ENCODE assay signal across 17 cellular contexts in the genomic region with DNA sequence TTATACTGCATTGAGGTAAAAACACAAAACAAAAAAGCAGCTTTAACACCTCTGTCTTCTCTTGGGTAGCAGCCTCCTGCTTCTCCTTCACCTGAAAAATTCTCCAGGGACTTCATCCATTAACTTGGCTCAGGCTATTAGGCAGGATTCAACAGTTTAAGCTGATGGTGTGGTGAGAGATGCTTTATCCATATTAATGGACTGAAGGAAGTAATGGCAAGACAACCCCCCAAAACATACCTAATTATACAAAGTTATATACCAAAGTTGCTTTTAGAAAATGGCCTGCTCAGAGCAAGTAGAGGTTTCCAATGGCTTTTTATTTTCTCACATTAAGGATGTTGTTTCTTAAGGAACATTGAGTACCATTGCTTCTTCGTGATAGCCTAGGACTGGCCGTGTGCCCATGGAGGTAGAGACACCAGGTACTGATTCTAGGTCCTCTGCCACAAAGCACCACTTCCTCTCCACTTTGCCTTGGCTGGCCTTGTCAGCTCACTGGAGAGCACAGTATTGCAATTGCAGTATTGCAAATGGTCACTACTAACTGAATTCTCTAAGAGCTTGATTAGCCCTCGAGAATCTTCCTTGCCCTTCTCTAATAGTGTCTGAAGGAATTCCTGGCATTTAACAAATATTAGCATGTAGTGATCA. TPM values are rescaled to one million over a fixed set of nuclear protein-coding genes. Genes with fewer than 3 reads are reported as not detected.
DNase-seq lines count a peak whose midpoint lies in the region; ATAC-seq and TF ChIP-seq lines count a peak whose summit lies in the region.
"Had no signal": no experiment of that assay in that cellular context is flagged by ENCODE, and none has a peak within 500 bp of the region (broad histone marks: within the 10 kb centered on the region; RNA-seq: fewer than 3 reads in every experiment).

No MANE protein-coding gene starts in this region.

- no peak overlapping the region for H2BK120ac ChIP-seq in mesendoderm (ENCODE audit: low read depth, low read length)

- no peaks in the 10 kb centered on the region for H3K79me2 ChIP-seq in mesendoderm (ENCODE audit: control insufficient read depth, insufficient read depth, low read length)

- no peak overlapping the region for H3K4me2 ChIP-seq in mesendoderm (ENCODE audit: low read length)

- DNase-seq in Calu3, result no peak
- DNase-seq in Panc1 (ENCODE audit: low read depth, low spot score), result no peak
- peak; percentile 83 for DNase-seq in esophagus muscularis mucosa (ENCODE audit: extremely low spot score)
- peak; percentile 52 for DNase-seq in mesendoderm
- DNase-seq in stimulated activated naive CD8-positive, alpha-beta T cell treated with anti-CD3 and anti-CD28 coated beads, Interleukin-15, Interleukin-2, amounts not matched to agents 100 U/mL and 50 U/mL, for 24 hours, result no peak
- no peak for DNase-seq in HK-2 (ENCODE audit: unreplicated experiment)
- no peak for DNase-seq in activated naive CD4-positive, alpha-beta T cell treated with anti-CD3 and anti-CD28 coated beads, Interleukin-2, amount 50 U/mL, for 16 hours
- DNase-seq: DMS153; NCI-H1092 treated with DMSO at 0.1 percent for 48 hours; NCI-H146; NCI-H2081; NK-92 treated with Interleukin-12 subunit alpha and Interleukin-12 subunit beta, amount 100 ng/mL, for 24 hours; Right ventricle myocardium superior had no signal

- no peak overlapping the region for H2AK5ac ChIP-seq in mesendoderm (ENCODE audit: low read length)

- no peak overlapping the region for H3K18ac ChIP-seq in mesendoderm (ENCODE audit: low read length)

- no peaks in the 10 kb centered on the region for H3K79me1 ChIP-seq in mesendoderm (ENCODE audit: low read length)

- peaks cover 53% of the 10 kb centered on the region for H3K4me1 Mint-ChIP-seq in Calu3 (ENCODE audit: low read depth, unreplicated experiment)
- H3K4me1 Mint-ChIP-seq: B cell had no signal

- no peak overlapping the region for H3K4ac ChIP-seq in mesendoderm (ENCODE audit: low read depth, low read length)

- H3K27ac ChIP-seq in Panc1 (ENCODE audit: low read length) (peak overlapping the region; percentile 93), esophagus muscularis mucosa (replicated peaks in 1 of 4) (no peak overlapping the region), mesendoderm (ENCODE audit: low read depth, low read length) (no peak overlapping the region)
- H3K27ac ChIP-seq: HL-60, SK-N-MC had no signal

- H3K36me3 Mint-ChIP-seq in Calu3 (ENCODE audit: insufficient read depth, unreplicated experiment), result peaks cover 66% of the 10 kb centered on the region

- ATAC-seq in Panc1 (peak; percentile 38; the same call in 1 of the 2 replicates), HG03097 (IDR thresholded peaks at IDR 0.05; ENCODE audit: low FRiP score, unreplicated experiment) (no peak)
- no peak for ATAC-seq in stimulated activated naive CD8-positive, alpha-beta T cell treated with anti-CD3 and anti-CD28 coated beads, Interleukin-15, Interleukin-2, amounts not matched to agents 100 U/mL and 50 U/mL, for 24 hours

- H3K4me3 ChIP-seq in Panc1 (ENCODE audit: low read depth in 2 of 2, low read length in 2 of 2) (no peak overlapping the region), esophagus muscularis mucosa (no peak overlapping the region), mesendoderm (ENCODE audit: low read length) (no peak overlapping the region)
- H3K4me3 ChIP-seq: SK-N-MC had no signal

- H3K9me3 ChIP-seq in Panc1 (ENCODE audit: control insufficient read depth, insufficient read depth, low read depth, low read length), result no peaks in the 10 kb centered on the region
- H3K9me3 ChIP-seq in esophagus muscularis mucosa, result no peaks in the 10 kb centered on the region

- no peak overlapping the region for H3K56ac ChIP-seq in mesendoderm (ENCODE audit: low read length)

- no peak overlapping the region for H4K5ac ChIP-seq in mesendoderm (ENCODE audit: low read length)

- H3K9ac ChIP-seq in mesendoderm (ENCODE audit: low read length), result no peak overlapping the region

- no peaks in the 10 kb centered on the region for H3K27me3 ChIP-seq in Panc1 (ENCODE audit: control insufficient read depth, insufficient read depth, low read length)
- peaks cover 0 to 11% (median 0%) of the 10 kb centered on the region in 4 donors for H3K27me3 ChIP-seq in esophagus muscularis mucosa
- H3K27me3 ChIP-seq in mesendoderm (ENCODE audit: insufficient read depth, low read length, poor library complexity), result no peaks in the 10 kb centered on the region

- H3K4me1 ChIP-seq in Panc1 (ENCODE audit: control insufficient read depth, insufficient read depth, low read length), result peaks cover 55% of the 10 kb centered on the region
- H3K4me1 ChIP-seq in esophagus muscularis mucosa, result peaks cover 0 to 2% (median 0%) of the 10 kb centered on the region in 4 donors
- no peaks in the 10 kb centered on the region for H3K4me1 ChIP-seq in mesendoderm (ENCODE audit: control insufficient read depth, low read depth, low read length)

- H3K4me3 Mint-ChIP-seq in Calu3 (ENCODE audit: low read depth, unreplicated experiment), result peak overlapping the region; percentile 39
- H3K4me3 Mint-ChIP-seq: B cell had no signal

- H3K9me3 Mint-ChIP-seq in Calu3 (ENCODE audit: low read depth, unreplicated experiment), result no peaks in the 10 kb centered on the region

- no peak overlapping the region for H2BK5ac ChIP-seq in mesendoderm (ENCODE audit: low read length)

- peaks cover 10% of the 10 kb centered on the region; the same call in 1 of the 2 replicates for H3K36me3 ChIP-seq in Panc1 (ENCODE audit: control insufficient read depth, insufficient read depth, low read length)
- peaks cover 0 to 14% (median 0%) of the 10 kb centered on the region in 4 donors for H3K36me3 ChIP-seq in esophagus muscularis mucosa
- no peaks in the 10 kb centered on the region for H3K36me3 ChIP-seq in mesendoderm (ENCODE audit: control insufficient read depth, insufficient read depth, low read length)

- no peak overlapping the region for H3K23ac ChIP-seq in mesendoderm (ENCODE audit: low read length)

- in situ Hi-C loops in Panc1 (cut with HindIII; ENCODE audit: low pct_unique_long_range_greater_than_20kb, low sequenced_read_pairs), result no loop called here

- peak overlapping the region; percentile 62 for H3K27ac Mint-ChIP-seq in Calu3 (ENCODE audit: unreplicated experiment)
- H3K27ac Mint-ChIP-seq: B cell had no signal

- no peak overlapping the region for H4K8ac ChIP-seq in mesendoderm (ENCODE audit: low read depth, low read length)

- no TSS peak for BruUV-seq in Calu3 (replicated peaks; lab: Mats Ljungman, UMichigan)
- BruUV-seq in Panc1 (replicated peaks; lab: Mats Ljungman, UMichigan), result no TSS peak

- intact Hi-C loops in Calu3 (cut with micrococcal nuclease; ENCODE audit: unreplicated experiment), result no loop called here
- intact Hi-C loops in Panc1 (cut with micrococcal nuclease; ENCODE audit: unreplicated experiment), result no loop called here
- intact Hi-C loops in esophagus muscularis mucosa (cut with DNase I), result no loop called here

- H3K27me3 Mint-ChIP-seq in Calu3 (ENCODE audit: unreplicated experiment), result no peaks in the 10 kb centered on the region

- no peak for TF ChIP-seq EP300 in esophagus muscularis mucosa (IDR thresholded peaks at IDR 0.05)

- POLR2A ChIA-PET in Panc1 (lab: Charles Lee), result interaction anchor here (1.1 kb wide), 1 partner anchor 16 kb away, joined by 3 read pairs; no protein-coding TSS in a partner anchor

- CTCF ChIA-PET in Calu3 (lab: Charles Lee) (interaction anchor here (1.4 to 5.2 kb wide), 2 partner anchors 13 to 207 kb away, joined by 3 to 21 read pairs; no protein-coding TSS in a partner anchor), Panc1 (lab: Charles Lee) (no interaction called here)

- TF ChIP-seq POLR2A in esophagus muscularis mucosa (IDR thresholded peaks at IDR 0.05; ENCODE audit: low read depth), result no peak

- no peak overlapping the region for H2BK15ac ChIP-seq in mesendoderm (replicated peaks; ENCODE audit: low read depth)

- WGBS in esophagus muscularis mucosa, result 90% methylated on average over 3 of the region's 3 CpGs
- WGBS in mesendoderm (ENCODE audit: extremely low coverage, insufficient coverage, low lambda C conversion rate), result no CpG with 5 or more reads among the region's 3 CpGs

- TF ChIP-seq CTCF in Calu3 (IDR thresholded peaks at IDR 0.05; ENCODE audit: unreplicated experiment) (no peak), Panc1 (IDR thresholded peaks at IDR 0.05) (no peak), esophagus muscularis mucosa (IDR thresholded peaks at IDR 0.05) (no peak)

RNA-seq across cellular contexts. Expression of gene EDN1, which starts 7.3 kb away (rescaled TPM):
- total RNA-seq in Calu3 (2022) (24.7 and 40.6 TPM in 2 replicates), Panc1 (2021; ENCODE audit: unreplicated experiment) (15.1 TPM), esophagus muscularis mucosa (10 to 100 TPM in 3 of 4 donors, 1 to 10 TPM in 1; 5.4 to 29.1 (median 23.0) TPM)
- 18.0 TPM for polyA plus RNA-seq in Panc1 (2012; ENCODE audit: insufficient read length)
- polyA plus RNA-seq in mesendoderm (2013, experiment 1 of 2), result 1.9 TPM
- polyA plus RNA-seq in mesendoderm (2013, experiment 2 of 2), result 2.0 TPM

Comparison
In these comparisons a context has a peak if more than half of its experiments do, and no peak if none do; other contexts are left out.
1. DNase-seq: peak in esophagus muscularis mucosa (single experiment) and mesendoderm (single experiment); none in Calu3 (single experiment), Panc1 (single experiment), stimulated activated naive CD8-positive, alpha-beta T cell treated with anti-CD3 and anti-CD28 coated beads, Interleukin-15, Interleukin-2, amounts not matched to agents 100 U/mL and 50 U/mL, for 24 hours (single experiment), HK-2 (single experiment) and activated naive CD4-positive, alpha-beta T cell treated with anti-CD3 and anti-CD28 coated beads, Interleukin-2, amount 50 U/mL, for 16 hours (single experiment).